In the genomic region with DNA sequence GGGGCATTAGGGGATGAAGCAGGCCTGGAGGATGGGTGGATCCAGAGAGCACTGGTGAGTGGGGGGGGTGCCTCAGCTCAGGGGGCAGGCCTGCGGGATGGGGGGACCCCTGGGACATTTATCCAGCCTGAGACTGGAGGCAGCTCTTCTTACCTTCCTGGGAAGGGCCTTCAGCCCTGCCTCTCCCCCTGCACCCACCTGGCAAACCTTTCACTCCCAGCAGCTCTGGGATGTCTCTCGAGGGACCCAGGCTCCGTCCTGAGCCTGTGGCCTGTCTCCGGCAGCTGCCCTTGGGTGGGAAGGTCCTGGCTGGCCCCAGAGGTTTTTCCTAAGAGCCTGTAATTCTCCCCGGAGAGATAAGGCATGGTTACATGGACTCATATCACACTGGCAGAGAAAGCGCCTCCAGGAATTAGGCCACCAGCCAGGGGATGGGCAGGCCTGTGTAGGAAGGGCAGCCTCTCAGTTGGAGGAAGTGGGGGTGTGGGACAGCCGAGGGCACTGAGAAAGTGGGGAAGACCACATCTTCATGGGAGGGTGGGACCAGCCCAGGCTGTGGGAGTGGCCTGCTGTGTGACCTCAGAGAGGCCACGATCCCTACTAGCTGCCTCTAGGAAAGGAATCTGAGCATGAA, we compare ENCODE assay signal across 25 cellular contexts.
DNase-seq lines count a peak whose midpoint lies in the region; ATAC-seq, FAIRE-seq and TF ChIP-seq lines count a peak whose summit lies in the region.
"Had no signal": no experiment of that assay in that cellular context is flagged by ENCODE, and none has a peak within 500 bp of the region (broad histone marks: within the 10 kb centered on the region; RNA-seq: fewer than 3 reads in every experiment).

No MANE protein-coding gene starts in this region.

- 31 to 52% methylated on average over 8 of the region's 8 CpGs for WGBS in pancreas, 2 donors

- H3K4me1 ChIP-seq in foreskin keratinocyte: no peaks in the 10 kb centered on the region
- no peaks in the 10 kb centered on the region for H3K4me1 ChIP-seq in pancreas
- H3K4me1 ChIP-seq: left lung, uterus had no signal

- CTCF ChIA-PET in GM10248 (lab: Yijun Ruan, JAX): no interaction called here

- H3K27me3 ChIP-seq in foreskin keratinocyte (peaks cover 6% of the 10 kb centered on the region), pancreas (no peaks in the 10 kb centered on the region)
- H3K27me3 ChIP-seq: left lung, uterus had no signal

- POLR2A ChIA-PET in GM10248 (lab: Yijun Ruan, JAX): no interaction called here

- no peak for FAIRE-seq in pancreas (lab: Jason Lieb, UNC)
- FAIRE-seq: GM12892 had no signal

- no peaks in the 10 kb centered on the region for H3K9me3 ChIP-seq in pancreas
- H3K9me3 ChIP-seq: left lung, neutrophil, uterus had no signal

- intact Hi-C loops in pancreas (cut with DNase I): no loop called here

- TF ChIP-seq CTCF in foreskin keratinocyte (conservative IDR thresholded peaks at IDR 0.05): no peak
- TF ChIP-seq CTCF in pancreas (IDR thresholded peaks at IDR 0.05): no peak
- TF ChIP-seq CTCF in GM10248 (IDR thresholded peaks at IDR 0.05; ENCODE audit: control extremely low read depth, extremely low read depth, low read depth, missing control alignments): no peak

- H3K27ac ChIP-seq in foreskin keratinocyte (no peak overlapping the region), pancreas (no peak overlapping the region)
- H3K27ac ChIP-seq: brain microvascular endothelial cell, coronary artery, left lung, neutrophil, uterus had no signal

- ATAC-seq in foreskin keratinocyte (peak; percentile 15), pancreas (peak in 3 of 4 donors; percentile 74 to 84 (median 82)), HG03025 (IDR thresholded peaks at IDR 0.05; ENCODE audit: low FRiP score, unreplicated experiment) (no peak)
- ATAC-seq: left lung had no signal

- H3K36me3 ChIP-seq in pancreas: no peaks in the 10 kb centered on the region
- H3K36me3 ChIP-seq: brain microvascular endothelial cell, left lung, neutrophil, uterus had no signal

- H3K4me3 ChIP-seq in pancreas: no peak overlapping the region
- H3K4me3 ChIP-seq: coronary artery, left lung, uterus had no signal

- DNase-seq in Daoy (ENCODE audit: low read depth): peak; percentile 66
- DNase-seq in RPMI7951 (ENCODE audit: low read depth): peak; percentile 42
- no peak for DNase-seq in foreskin keratinocyte
- peak in 2 of 6 donors; percentile 58 to 66 for DNase-seq in pancreas
- no peak for DNase-seq in cerebellum (ENCODE audit: low spot score)
- no peak for DNase-seq in GM10248 (ENCODE audit: extremely low spot score)
- DNase-seq in RPMI8226: no peak
- DNase-seq: activated CD4-positive, alpha-beta T cell treated with anti-CD3 and anti-CD28 coated beads, Interleukin-2, amount 10 ng/mL, durations not matched to agents 24 days and 14 days; activated CD8-positive, alpha-beta memory T cell treated with anti-CD3 and anti-CD28 coated beads, Interleukin-2, amount 50 U/mL, for 48 hours; activated effector memory CD4-positive, alpha-beta T cell treated with Interleukin-2 at 50 U/mL for 16 hours; brain microvascular endothelial cell; CD4-positive, CD25-positive, alpha-beta regulatory T cell; glutamatergic neuron; GOT3; Kasumi-1; left lung; NCI-H1092; NCI-H2081 treated with DMSO at 0.1 percent for 48 hours; NCI-H510A treated with DMSO at 0.1 percent for 48 hours; stimulated activated CD8-positive, alpha-beta memory T cell treated with anti-CD3 and anti-CD28 coated beads, Interleukin-4, amount 100 ng/mL, for 48 hours; uterus had no signal

Comparison
In these comparisons a context has a peak if more than half of its experiments do, and no peak if none do; other contexts are left out.
1. DNase-seq: peak in Daoy (single experiment) and RPMI7951 (single experiment); none in foreskin keratinocyte (0 of 2), cerebellum (single experiment), GM10248 (single experiment) and RPMI8226 (single experiment).